ENCODE assay signal across 8 cellular contexts in the genomic region with DNA sequence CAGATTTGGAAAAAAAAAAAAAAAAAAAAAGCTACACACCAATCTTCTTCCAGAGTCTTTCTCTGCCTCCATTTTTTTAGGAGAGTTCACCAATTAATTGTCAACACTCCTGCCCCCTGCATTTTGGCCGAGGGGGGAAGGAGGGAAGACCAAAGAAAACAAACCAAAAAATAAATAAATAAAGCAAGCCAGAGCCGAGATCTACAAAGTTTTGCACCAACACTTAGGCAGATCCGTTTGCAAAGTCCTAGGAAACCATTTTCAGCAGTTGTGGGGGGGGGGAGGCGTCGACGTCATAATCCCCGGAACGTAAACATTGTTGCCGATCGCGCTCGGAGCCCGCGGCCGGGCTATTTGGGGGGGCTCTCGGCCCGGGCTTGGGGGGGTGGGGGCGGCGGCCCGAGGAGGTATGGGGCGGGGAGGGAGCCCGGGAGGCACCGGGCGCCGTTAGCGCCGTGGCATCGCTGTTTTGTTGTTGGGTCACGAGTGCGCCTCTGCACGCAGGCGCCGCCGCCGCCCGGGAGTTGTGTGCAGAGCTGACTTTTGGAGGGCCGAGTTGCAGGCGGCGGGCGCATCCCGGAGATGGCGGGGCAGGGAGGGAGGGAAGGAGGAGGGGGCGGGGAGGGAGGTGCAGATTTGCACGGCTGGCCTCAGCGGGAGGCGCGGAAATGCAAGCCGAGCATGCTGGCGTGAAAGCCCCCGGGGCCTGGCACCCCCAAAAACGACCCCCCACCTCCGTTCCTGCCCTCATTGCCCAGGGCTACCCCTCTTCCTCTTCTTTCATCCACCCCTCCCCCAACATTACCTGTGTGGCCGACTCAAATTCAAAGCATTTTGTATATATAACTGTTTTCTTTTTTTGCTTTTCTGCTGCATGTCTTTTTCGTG. TPM values are rescaled to one million over a fixed set of nuclear protein-coding genes. Genes with fewer than 3 reads are reported as not detected.
DNase-seq lines count a peak whose midpoint lies in the region; ATAC-seq and TF ChIP-seq lines count a peak whose summit lies in the region.

No MANE protein-coding gene starts in this region.

- ATAC-seq in GM19463 (IDR thresholded peaks at IDR 0.05; ENCODE audit: unreplicated experiment): peak; percentile 37
- peak; percentile 65 for ATAC-seq in left colon
- no peak for ATAC-seq in GM18867 (IDR thresholded peaks at IDR 0.05; ENCODE audit: unreplicated experiment)

- CTCF ChIA-PET in AG04450 (lab: Charles Lee): interaction anchor here (0.6 to 1.3 kb wide), 4 partner anchors 28 to 101 kb away, joined by 3 to 11 read pairs (median 4); no protein-coding TSS in a partner anchor

- H3K9me3 ChIP-seq in AG04450 (ENCODE audit: control insufficient read depth, insufficient read depth, low read length): no peaks in the 10 kb centered on the region

- no peaks in the 10 kb centered on the region for H3K27me3 ChIP-seq in AG04450 (ENCODE audit: control insufficient read depth, insufficient read depth, low read length)

- DNase-seq in AG04450 (ENCODE audit: low read depth, low spot score) (no peak), NCI-H226 (peak; percentile 32), choroid plexus epithelial cell (ENCODE audit: low read depth) (peak; percentile 55), left colon (peak; percentile 75 to 90)
- DNase-seq in activated CD4-positive, alpha-beta T cell treated with anti-CD3 and anti-CD28 coated beads for 24 hours (ENCODE audit: low read depth in 2 of 2): peak; percentile 41 to 63
- DNase-seq in stimulated activated CD4-positive, alpha-beta T cell treated with anti-CD3 and anti-CD28 coated beads, Interleukin-1b, Interleukin-23, amount 100 ng/mL, for 4 hours (ENCODE audit: low read depth in 2 of 2): peak; percentile 40 to 63

- no peak for TF ChIP-seq CTCF in AG04450 (IDR thresholded peaks at IDR 0.05; ENCODE audit: low read depth, low read length)
- no peak for TF ChIP-seq CTCF in choroid plexus epithelial cell (conservative IDR thresholded peaks at IDR 0.05; ENCODE audit: low read depth, low read length)

- POLR2A ChIA-PET in AG04450 (lab: Yijun Ruan, JAX): interaction anchor here (0.6 to 2.0 kb wide), 7 partner anchors 11 to 221 kb away, joined by 3 to 15 read pairs (median 3); no protein-coding TSS in a partner anchor

- intact Hi-C loops in left colon (cut with DNase I, micrococcal nuclease): no loop called here

- H3K4me3 ChIP-seq in AG04450 (ENCODE audit: low read depth, low read length): peak overlapping the region; percentile 69
- H3K4me3 ChIP-seq in choroid plexus epithelial cell (ENCODE audit: low read depth, low read length): peak overlapping the region; percentile 69

- peak overlapping the region; percentile 68 for H3K27ac ChIP-seq in AG04450 (ENCODE audit: low read depth, low read length)

RNA-seq across cellular contexts. Expression of a gene that starts 0.6 kb away (rescaled TPM):
- polyA plus RNA-seq in AG04450 (2011; rRNA removed): 12.9 and 17.3 TPM in 2 replicates
- 32.7 and 39.1 TPM in 2 replicates for polyA minus RNA-seq in AG04450 (2011; rRNA and poly(A)+ RNA removed)
- total RNA-seq in left colon: 10 to 100 TPM; 14.1 to 17.3 TPM

RNA-seq across cellular contexts. Expression of a gene that starts 46.1 kb away (rescaled TPM):
- polyA plus RNA-seq in AG04450 (2011; rRNA removed): 13.6 and 19.0 TPM in 2 replicates
- polyA minus RNA-seq in AG04450 (2011; rRNA and poly(A)+ RNA removed): 6.6 and 10.8 TPM in 2 replicates
- total RNA-seq in left colon: 10 to 100 TPM; 13.7 to 15.5 TPM
